Comparison of ENCODE assay signal across 24 cellular contexts in genomic region chr9:65430221-65430620, GRCh38.
"Had no signal": no experiment of that assay in that cellular context is flagged by ENCODE, and none has a peak within 500 bp of the region (broad histone marks: within the 10 kb centered on the region; RNA-seq: fewer than 3 reads in every experiment).

No MANE protein-coding gene starts in this region.

- H3K27me3 ChIP-seq: stomach, suprapubic skin, testis, thyroid gland, tibial artery, tibial nerve, transverse colon, upper lobe of left lung, upper lobe of right lung, uterus, vagina had no signal

- H3K36me3 ChIP-seq: stomach, suprapubic skin, thoracic aorta, thyroid gland, tibial artery, tibial nerve, transverse colon, upper lobe of left lung, upper lobe of right lung, uterus, vagina had no signal

- H3K4me1 ChIP-seq: stomach, suprapubic skin, testis, thyroid gland, tibial artery, tibial nerve, transverse colon, upper lobe of left lung, upper lobe of right lung, uterus, vagina had no signal

- H3K9me3 ChIP-seq: testis, thoracic aorta, thyroid gland, tibial artery, upper lobe of right lung, uterus, vagina had no signal

- DNase-seq: stimulated activated CD4-positive, alpha-beta T cell treated with anti-CD3 and anti-CD28 coated beads, Interleukin-2, amount 100 ng/mL, for 48 hours; stimulated activated CD4-positive, alpha-beta T cell treated with anti-CD3 and anti-CD28 coated beads, Interleukin-4, amount 100 ng/mL, for 1 hour; stimulated activated CD4-positive, alpha-beta T cell treated with anti-CD3 and anti-CD28 coated beads, Interleukin-4, amount 100 ng/mL, for 24 hours; stimulated activated CD4-positive, alpha-beta T cell treated with anti-CD3 and anti-CD28 coated beads, Interleukin-4, amount 100 ng/mL, for 4 hours; stimulated activated CD8-positive, alpha-beta memory T cell treated with anti-CD3 and anti-CD28 coated beads, Interleukin-4, amount 100 ng/mL, for 48 hours; stimulated activated naive B cell treated with anti-CD40 and anti-IgM and Interleukin-4, amounts not matched to agents 10 μg/mL and 1 μg/mL and 100 μg/mL, for 72 hours; stimulated activated naive CD4-positive, alpha-beta T cell; stimulated activated naive CD4-positive, alpha-beta T cell treated with Interleukin-2 at 50 U/mL for 16 hours; stimulated activated naive CD8-positive, alpha-beta T cell treated with anti-CD3 and anti-CD28 coated beads, Interleukin-15, amount 100 ng/mL, for 72 hours; stimulated activated naive CD8-positive, alpha-beta T cell treated with anti-CD3 and anti-CD28 coated beads, Interleukin-15, Interleukin-2, amounts not matched to agents 100 U/mL and 50 U/mL, for 24 hours; stomach; substantia nigra; testis; thyroid gland; tibial artery; transverse colon; trophoblast cell; upper lobe of left lung; upper lobe of right lung; uterus had no signal

- H3K27ac ChIP-seq: stomach, suprapubic skin, testis, thoracic aorta, thyroid gland, tibial artery, tibial nerve, transverse colon, upper lobe of left lung, upper lobe of right lung, uterus, vagina had no signal

- H3K4me3 ChIP-seq: stomach, suprapubic skin, testis, thoracic aorta, thyroid gland, tibial artery, tibial nerve, transverse colon, upper lobe of left lung, upper lobe of right lung, uterus, vagina had no signal
